In genomic region chr6:28345201-28345600, GRCh38 we compare ENCODE assay signal across 29 cellular contexts. TPM values are rescaled to one million over a fixed set of nuclear protein-coding genes. Genes with fewer than 3 reads are reported as not detected.
DNase-seq lines count a peak whose midpoint lies in the region; ATAC-seq, FAIRE-seq and TF ChIP-seq lines count a peak whose summit lies in the region.
"Had no signal": no experiment of that assay in that cellular context is flagged by ENCODE, and none has a peak within 500 bp of the region (broad histone marks: within the 10 kb centered on the region; RNA-seq: fewer than 3 reads in every experiment).

No MANE protein-coding gene starts in this region.

- TF ChIP-seq CTCF in HepG2 (CRISPR knock-in tag; IDR thresholded peaks at IDR 0.05): no peak
- TF ChIP-seq CTCF in tibial nerve (IDR thresholded peaks at IDR 0.05): no peak

- peak; percentile 68 for FAIRE-seq in HepG2 (lab: Jason Lieb, UNC)
- FAIRE-seq: A204.1, A549, D721Med had no signal

- H2AFZ ChIP-seq in HepG2 (ENCODE audit: low read length): no peak overlapping the region

- TF ChIP-seq RAD21 in HepG2 (CRISPR knock-in tag; IDR thresholded peaks at IDR 0.05): no peak

- peak in 1 of 2 experiments; percentile 16; a peak in 1 of 4 replicates for TF ChIP-seq EP300 in HepG2 (IDR thresholded peaks at IDR 0.05; ENCODE audit: low read depth in 2 of 2, low read length in 2 of 2)
- TF ChIP-seq EP300 in HepG2 (CRISPR knock-in tag; IDR thresholded peaks at IDR 0.05; ENCODE audit: borderline replicate concordance): no peak
- no peak for TF ChIP-seq EP300 in tibial nerve (IDR thresholded peaks at IDR 0.05)

- no peak overlapping the region for H3K9ac ChIP-seq in HepG2 (ENCODE audit: insufficient read depth, low read depth, low read length)
- H3K9ac ChIP-seq: BLaER1; BLaER1 treated with 17β-estradiol and CSF1 and Interleukin-3, amounts not matched to agents 10 nM and 100 nM had no signal

- intact Hi-C loops in HepG2 (cut with micrococcal nuclease; ENCODE audit: unreplicated experiment): loop anchor here (1.0 kb wide), 1 partner anchor 10 kb away; no protein-coding TSS in a partner anchor

- peak overlapping the region; percentile 43 for H3K4me2 ChIP-seq in HepG2 (ENCODE audit: low read depth, low read length)
- H3K4me2 ChIP-seq: A549; BLaER1; BLaER1 treated with 17β-estradiol and CSF1 and Interleukin-3, amounts not matched to agents 10 nM and 100 nM had no signal

- peaks cover under 1% of the 10 kb centered on the region for H3K79me2 ChIP-seq in HepG2 (ENCODE audit: insufficient read depth, low read length)

- peak; percentile 56 for DNase-seq in HepG2 (ENCODE audit: low spot score)
- no peak for DNase-seq in tibial nerve (ENCODE audit: low spot score in 2 of 2)
- DNase-seq: 8988T; ACHN; AML-193; BE2C; C1 segment of cervical spinal cord; Caco-2; Calu3; CD4-positive, alpha-beta memory T cell; CD4-positive, alpha-beta T cell; CD4-positive, CD25-positive, alpha-beta regulatory T cell; CD8-positive, alpha-beta memory T cell; CD8-positive, alpha-beta T cell; COR-L47; DMS 273 treated with DMSO at 0.1 percent for 48 hours; DMS153; DMS53; DMS79; DMS79 treated with DMSO at 0.1 percent for 48 hours; DND-41; EL had no signal

- peaks cover 3% of the 10 kb centered on the region for H3K9me3 ChIP-seq in HepG2 (ENCODE audit: low read length)
- no peaks in the 10 kb centered on the region for H3K9me3 ChIP-seq in tibial nerve
- H3K9me3 ChIP-seq: BE2C, Caco-2 had no signal

- ATAC-seq in HepG2: peak; percentile 85
- ATAC-seq: A549; CD8-positive, alpha-beta T cell had no signal

- H3K27me3 ChIP-seq in HepG2 (ENCODE audit: control insufficient read depth in 1 of 2, insufficient read depth in 2 of 2, low read length in 2 of 2) (no peaks in the 10 kb centered on the region; a peak in 1 of 5 replicates), tibial nerve (no peaks in the 10 kb centered on the region)
- H3K27me3 ChIP-seq: BLaER1; BLaER1 treated with 17β-estradiol and CSF1 and Interleukin-3, amounts not matched to agents 10 nM and 100 nM had no signal

- BruUV-seq in HepG2 (replicated peaks; lab: Mats Ljungman, UMichigan): no TSS peak

- H3K4me3 ChIP-seq in HepG2 (replicated peaks in 1 of 3; ENCODE audit: insufficient read depth in 1 of 3, low read depth in 2 of 3, low read length in 3 of 3): peak overlapping the region in 1 of 3 experiments; percentile 0; a peak in 1 of 6 replicates
- no peak overlapping the region for H3K4me3 ChIP-seq in tibial nerve
- H3K4me3 ChIP-seq: A549; BLaER1; BLaER1 treated with 17β-estradiol and CSF1 and Interleukin-3, amounts not matched to agents 10 nM and 100 nM had no signal

- H3K27ac ChIP-seq in HepG2 (ENCODE audit: extremely low read length, insufficient read depth, low read length): no peak overlapping the region
- no peak overlapping the region for H3K27ac ChIP-seq in tibial nerve
- H3K27ac ChIP-seq: 22Rv1; A549; BLaER1; BLaER1 treated with 17β-estradiol and CSF1 and Interleukin-3, amounts not matched to agents 10 nM and 100 nM; C4-2B had no signal

- in situ Hi-C loops in HepG2 (cut with HindIII; ENCODE audit: extremely low pct_ligation_motif_present, low pct_unique_long_range_greater_than_20kb): no loop called here

- peaks cover 19% of the 10 kb centered on the region for H3K4me1 ChIP-seq in HepG2 (ENCODE audit: insufficient read depth, low read length)
- peaks cover 0 to under 1% (median 0%) of the 10 kb centered on the region in 4 donors for H3K4me1 ChIP-seq in tibial nerve
- H3K4me1 ChIP-seq: A549, BE2C, Caco-2 had no signal

- 29% methylated on average over 1 of the region's 1 CpG for whole genome bisulfite sequencing in HepG2 (ENCODE audit: low lambda C conversion rate)
- 96 to 100% methylated on average over 1 of the region's 1 CpG for WGBS in tibial nerve, 2 donors

- H3K36me3 ChIP-seq in HepG2 (replicated peaks in 1 of 2; ENCODE audit: control insufficient read depth in 1 of 2, insufficient read depth in 2 of 2, low read length in 2 of 2): no peaks in the 10 kb centered on the region
- H3K36me3 ChIP-seq in tibial nerve: no peaks in the 10 kb centered on the region
- H3K36me3 ChIP-seq: BE2C, BLaER1 had no signal

- CTCF ChIA-PET in HepG2 (lab: Yijun Ruan, JAX; ENCODE audit: low intra/inter-chr PET ratio, low total read pairs): no interaction called here

- H4K20me1 ChIP-seq in HepG2 (ENCODE audit: insufficient read depth, low read length): no peaks in the 10 kb centered on the region
- H4K20me1 ChIP-seq: BLaER1; BLaER1 treated with 17β-estradiol and CSF1 and Interleukin-3, amounts not matched to agents 10 nM and 100 nM had no signal

- POLR2A ChIA-PET in HepG2 (lab: Yijun Ruan, JAX): interaction anchor here (1.0 to 2.4 kb wide), 6 partner anchors 9 to 209 kb away, joined by 3 to 38 read pairs (median 6); partner anchors contain the start of genes PGBD1, ZSCAN26 and ZSCAN31

- TF ChIP-seq POLR2A in HepG2 (IDR thresholded peaks at IDR 0.05; ENCODE audit: insufficient read depth in 1 of 2, low read depth in 2 of 2, low read length in 2 of 2) (no peak), tibial nerve (IDR thresholded peaks at IDR 0.05) (no peak)

RNA-seq across cellular contexts. Expression of gene ZKSCAN3, which starts 4.5 kb away (rescaled TPM):
- total RNA-seq in HepG2 (2016; rRNA removed; fragmentation: Illumina TruSeq; extraction: Trizol): 7.4 and 8.1 TPM in 2 replicates
- 1.1 and 1.3 TPM in 2 replicates for total RNA-seq in HepG2 (2016; cell fraction: cytosol; rRNA removed; fragmentation: Illumina TruSeq; extraction: Trizol; ENCODE audit: low read depth)
- 5.8 and 7.9 TPM in 2 replicates for total RNA-seq in HepG2 (2016; cell fraction: insoluble cytoplasmic fraction; rRNA removed; fragmentation: Illumina TruSeq; extraction: Trizol)
- 4.5 and 4.9 TPM in 2 replicates for total RNA-seq in HepG2 (2016; cell fraction: membrane; rRNA removed; fragmentation: Illumina TruSeq; extraction: Trizol)
- total RNA-seq in HepG2 (2016; cell fraction: nucleus; rRNA removed; fragmentation: Illumina TruSeq; extraction: Trizol): 3.8 and 5.4 TPM in 2 replicates
- 3.3 and 3.6 TPM in 2 replicates for polyA plus RNA-seq in HepG2 (2011; rRNA removed)
- 2.0 and 2.2 TPM in 2 replicates for polyA plus RNA-seq in HepG2 (2011; cell fraction: cytosol; rRNA removed)
- 2.8 and 4.3 TPM in 2 replicates for polyA plus RNA-seq in HepG2 (2011; cell fraction: nucleus; rRNA removed)
- 1.8 and 3.3 TPM in 2 replicates for polyA plus RNA-seq in HepG2 (2012)
- 0.74 and 0.85 TPM in 2 replicates for polyA plus RNA-seq in HepG2 (2016; cell fraction: cytosol; fragmentation: Illumina TruSeq; extraction: Trizol; ENCODE audit: low read depth)
- polyA plus RNA-seq in HepG2 (2016; cell fraction: insoluble cytoplasmic fraction; fragmentation: Illumina TruSeq; extraction: Trizol; ENCODE audit: low read depth): 4.8 and 5.6 TPM in 2 replicates
- 2.0 and 2.3 TPM in 2 replicates for polyA plus RNA-seq in HepG2 (2016; cell fraction: membrane; fragmentation: Illumina TruSeq; extraction: Trizol; ENCODE audit: low read depth)
- polyA plus RNA-seq in HepG2 (2016; cell fraction: nucleus; fragmentation: Illumina TruSeq; extraction: Trizol; ENCODE audit: insufficient read depth, low read depth): 8.6 and 9.9 TPM in 2 replicates
- 1.5 and 2.8 TPM in 2 replicates for polyA minus RNA-seq in HepG2 (2011; rRNA and poly(A)+ RNA removed; ENCODE audit: low replicate concordance)
- polyA minus RNA-seq in HepG2 (2011; cell fraction: cytosol; rRNA and poly(A)+ RNA removed): 3.0 and 3.1 TPM in 2 replicates
- polyA minus RNA-seq in HepG2 (2011; cell fraction: nucleus; rRNA and poly(A)+ RNA removed): 4.4 and 7.8 TPM in 2 replicates
- total RNA-seq in tibial nerve: 10 to 100 TPM in 1 of 4 donors, 1 to 10 TPM in 3; 4.5 to 15.1 (median 7.1) TPM

RNA-seq across cellular contexts. Expression of gene ZSCAN31, which starts 9.3 kb away (rescaled TPM):
- total RNA-seq in HepG2 (2016; rRNA removed; fragmentation: Illumina TruSeq; extraction: Trizol) (6.2 and 7.2 TPM in 2 replicates), tibial nerve (10 to 100 TPM in 2 of 4 donors, 1 to 10 TPM in 2; 6.3 to 12.8 (median 9.2) TPM)
- 3.0 and 3.6 TPM in 2 replicates for total RNA-seq in HepG2 (2016; cell fraction: cytosol; rRNA removed; fragmentation: Illumina TruSeq; extraction: Trizol; ENCODE audit: low read depth)
- 7.3 and 8.3 TPM in 2 replicates for total RNA-seq in HepG2 (2016; cell fraction: insoluble cytoplasmic fraction; rRNA removed; fragmentation: Illumina TruSeq; extraction: Trizol)
- total RNA-seq in HepG2 (2016; cell fraction: membrane; rRNA removed; fragmentation: Illumina TruSeq; extraction: Trizol): 6.2 and 10.2 TPM in 2 replicates
- total RNA-seq in HepG2 (2016; cell fraction: nucleus; rRNA removed; fragmentation: Illumina TruSeq; extraction: Trizol): 4.9 and 6.5 TPM in 2 replicates
- 3.6 and 5.3 TPM in 2 replicates for polyA plus RNA-seq in HepG2 (2011; rRNA removed)
- 2.6 and 3.6 TPM in 2 replicates for polyA plus RNA-seq in HepG2 (2011; cell fraction: cytosol; rRNA removed)
- polyA plus RNA-seq in HepG2 (2011; cell fraction: nucleus; rRNA removed): 3.9 and 4.9 TPM in 2 replicates
- 4.8 and 4.9 TPM in 2 replicates for polyA plus RNA-seq in HepG2 (2012)
- polyA plus RNA-seq in HepG2 (2016; cell fraction: cytosol; fragmentation: Illumina TruSeq; extraction: Trizol; ENCODE audit: low read depth): 1.6 and 2.0 TPM in 2 replicates
- 5.7 TPM in 2 replicates for polyA plus RNA-seq in HepG2 (2016; cell fraction: insoluble cytoplasmic fraction; fragmentation: Illumina TruSeq; extraction: Trizol; ENCODE audit: low read depth)
- polyA plus RNA-seq in HepG2 (2016; cell fraction: membrane; fragmentation: Illumina TruSeq; extraction: Trizol; ENCODE audit: low read depth): 2.2 and 2.3 TPM in 2 replicates
- polyA plus RNA-seq in HepG2 (2016; cell fraction: nucleus; fragmentation: Illumina TruSeq; extraction: Trizol; ENCODE audit: insufficient read depth, low read depth): 4.4 and 7.8 TPM in 2 replicates
- 7.2 and 8.6 TPM in 2 replicates for polyA minus RNA-seq in HepG2 (2011; rRNA and poly(A)+ RNA removed; ENCODE audit: low replicate concordance)
- polyA minus RNA-seq in HepG2 (2011; cell fraction: cytosol; rRNA and poly(A)+ RNA removed): 5.3 and 5.4 TPM in 2 replicates
- 7.1 and 8.2 TPM in 2 replicates for polyA minus RNA-seq in HepG2 (2011; cell fraction: nucleus; rRNA and poly(A)+ RNA removed)

RNA-seq across cellular contexts. Expression of gene ZSCAN12, which starts 54.3 kb away (rescaled TPM):
- 8.9 and 9.8 TPM in 2 replicates for total RNA-seq in HepG2 (2016; rRNA removed; fragmentation: Illumina TruSeq; extraction: Trizol)
- 1.8 and 2.1 TPM in 2 replicates for total RNA-seq in HepG2 (2016; cell fraction: cytosol; rRNA removed; fragmentation: Illumina TruSeq; extraction: Trizol; ENCODE audit: low read depth)
- total RNA-seq in HepG2 (2016; cell fraction: insoluble cytoplasmic fraction; rRNA removed; fragmentation: Illumina TruSeq; extraction: Trizol): 9.2 and 10.2 TPM in 2 replicates
- 5.2 and 6.9 TPM in 2 replicates for total RNA-seq in HepG2 (2016; cell fraction: membrane; rRNA removed; fragmentation: Illumina TruSeq; extraction: Trizol)
- total RNA-seq in HepG2 (2016; cell fraction: nucleus; rRNA removed; fragmentation: Illumina TruSeq; extraction: Trizol): 13.4 and 13.6 TPM in 2 replicates
- polyA plus RNA-seq in HepG2 (2011; rRNA removed): 2.6 and 2.8 TPM in 2 replicates
- polyA plus RNA-seq in HepG2 (2011; cell fraction: cytosol; rRNA removed): 1.2 and 1.8 TPM in 2 replicates
- polyA plus RNA-seq in HepG2 (2011; cell fraction: nucleus; rRNA removed): 2.9 and 3.3 TPM in 2 replicates
- polyA plus RNA-seq in HepG2 (2012): 3.1 and 3.4 TPM in 2 replicates
- polyA plus RNA-seq in HepG2 (2016; cell fraction: cytosol; fragmentation: Illumina TruSeq; extraction: Trizol; ENCODE audit: low read depth): 0.46 and 0.64 TPM in 2 replicates
- 5.0 and 5.2 TPM in 2 replicates for polyA plus RNA-seq in HepG2 (2016; cell fraction: insoluble cytoplasmic fraction; fragmentation: Illumina TruSeq; extraction: Trizol; ENCODE audit: low read depth)
- polyA plus RNA-seq in HepG2 (2016; cell fraction: membrane; fragmentation: Illumina TruSeq; extraction: Trizol; ENCODE audit: low read depth): 1.5 and 1.6 TPM in 2 replicates
- 9.9 and 11.0 TPM in 2 replicates for polyA plus RNA-seq in HepG2 (2016; cell fraction: nucleus; fragmentation: Illumina TruSeq; extraction: Trizol; ENCODE audit: insufficient read depth, low read depth)
- polyA minus RNA-seq in HepG2 (2011; rRNA and poly(A)+ RNA removed; ENCODE audit: low replicate concordance): 2.4 and 4.9 TPM in 2 replicates
- 1.5 and 2.7 TPM in 2 replicates for polyA minus RNA-seq in HepG2 (2011; cell fraction: cytosol; rRNA and poly(A)+ RNA removed)
- 21.4 and 24.7 TPM in 2 replicates for polyA minus RNA-seq in HepG2 (2011; cell fraction: nucleus; rRNA and poly(A)+ RNA removed)
- 1 to 10 TPM; 4.7 to 7.8 (median 7.2) TPM for total RNA-seq in tibial nerve
